Comparison of ENCODE assay signal across 1 cellular context in the genomic region with DNA sequence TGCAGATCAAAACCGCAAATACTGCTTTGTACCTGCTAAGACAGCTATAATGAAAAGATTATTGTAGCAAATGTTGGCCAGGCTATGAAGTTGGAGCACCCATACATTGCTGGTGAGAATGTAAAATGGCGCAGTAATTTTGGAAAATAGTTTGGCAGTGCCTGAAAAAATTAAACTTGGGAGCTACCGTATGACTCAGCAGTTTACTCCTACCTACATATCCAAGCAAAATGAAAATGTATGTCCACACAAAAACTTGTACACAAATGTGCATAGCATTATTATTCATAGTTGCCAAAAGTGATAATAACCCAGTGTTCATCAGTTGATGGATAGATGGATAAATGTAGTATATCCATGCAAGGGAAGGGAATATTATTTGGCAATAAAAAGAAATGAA.
TF ChIP-seq lines count a peak whose summit lies in the region.

No MANE protein-coding gene starts in this region.

TF ChIP-seq in WTC11, 78 proteins besides CTCF, POLR2A, EP300 and RAD21 (continued from another document):
- no peak for TF ChIP-seq AR (CRISPR knock-in tag; IDR thresholded peaks at IDR 0.05)
